ENCODE assay signal across 11 cellular contexts in the genomic region with DNA sequence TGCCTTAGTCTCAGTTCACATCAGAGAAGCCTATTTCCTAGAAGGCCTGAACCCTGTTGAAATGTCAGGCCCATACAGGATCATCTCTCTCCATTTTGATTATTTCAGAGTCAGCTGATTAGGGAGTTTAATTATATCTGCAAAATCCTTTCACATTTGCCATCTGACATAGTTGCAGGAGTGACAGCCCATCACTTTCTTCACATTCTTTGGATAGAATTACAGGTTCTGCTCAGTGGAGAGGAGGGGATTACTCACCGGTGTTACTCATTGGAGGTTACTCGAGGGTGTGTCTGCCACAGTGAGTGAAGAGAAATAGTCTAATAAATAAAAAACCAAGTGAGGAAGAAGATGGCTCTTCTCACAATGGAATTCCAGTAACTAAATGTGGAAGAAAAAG.
A peak's percentile ranks its signal among the peaks of the same experiment; 100 is the strongest.
DNase-seq lines count a peak whose midpoint lies in the region; ATAC-seq and TF ChIP-seq lines count a peak whose summit lies in the region.
"Had no signal": no experiment of that assay in that cellular context is flagged by ENCODE, and none has a peak within 500 bp of the region (broad histone marks: within the 10 kb centered on the region; RNA-seq: fewer than 3 reads in every experiment).

No MANE protein-coding gene starts in this region.

- POLR2A ChIA-PET in activated CD4-positive, alpha-beta T cell treated with anti-CD3 and anti-CD28 coated beads for 36 hours (lab: Charles Lee) = interaction anchor here (0.5 to 0.6 kb wide), 2 partner anchors 33 to 36 kb away, joined by 4 to 11 read pairs; no protein-coding TSS in a partner anchor
- POLR2A ChIA-PET in CD4-positive, alpha-beta memory T cell (lab: Charles Lee; ENCODE audit: partially characterized antibody) = no interaction called here

- 80 to 92% methylated on average over 2 of the region's 2 CpGs for WGBS in ectodermal cell, 2 experiments

- peak; percentile 68 for ATAC-seq in activated CD4-positive, alpha-beta T cell treated with anti-CD3 and anti-CD28 coated beads for 36 hours
- ATAC-seq in GM21786 (IDR thresholded peaks at IDR 0.05; ENCODE audit: unreplicated experiment) = no peak

- H3K27ac ChIP-seq in ectodermal cell (ENCODE audit: insufficient read depth, low read depth, low read length, poor library complexity, severe bottlenecking) = peak overlapping the region; percentile 36
- H3K27ac ChIP-seq in CD4-positive, alpha-beta memory T cell (ENCODE audit: low read depth, low read length) = no peak overlapping the region
- H3K27ac ChIP-seq: heart right ventricle had no signal

- H3K4me3 ChIP-seq in ectodermal cell (ENCODE audit: insufficient read depth, low read depth, low read length) = no peak overlapping the region
- H3K4me3 ChIP-seq in CD4-positive, alpha-beta memory T cell (ENCODE audit: low read length in 2 of 2) = no peak overlapping the region
- H3K4me3 ChIP-seq: HAP-1, heart right ventricle had no signal

- H3K27ac Mint-ChIP-seq in activated CD4-positive, alpha-beta T cell treated with anti-CD3 and anti-CD28 coated beads for 36 hours = peak overlapping the region; percentile 52
- peak overlapping the region; percentile 88 for H3K27ac Mint-ChIP-seq in osteocyte (ENCODE audit: unreplicated experiment)
- peak overlapping the region in 3 of 7 donors; percentile 3 to 14 (median 5) for H3K27ac Mint-ChIP-seq in CD4-positive, alpha-beta memory T cell

- H3K4me1 Mint-ChIP-seq in activated CD4-positive, alpha-beta T cell treated with anti-CD3 and anti-CD28 coated beads for 36 hours = peaks cover 58% of the 10 kb centered on the region
- peaks cover 43% of the 10 kb centered on the region for H3K4me1 Mint-ChIP-seq in osteocyte (ENCODE audit: unreplicated experiment)
- H3K4me1 Mint-ChIP-seq in CD4-positive, alpha-beta memory T cell = peaks cover 21 to 35% (median 29%) of the 10 kb centered on the region in 4 donors

- intact Hi-C loops in activated CD4-positive, alpha-beta T cell treated with anti-CD3 and anti-CD28 coated beads for 36 hours (cut with DNase I, micrococcal nuclease) = loop anchor here (2.0 to 10.0 kb wide), 7 partner anchors 30 to 788 kb away; no protein-coding TSS in a partner anchor
- intact Hi-C loops in CD4-positive, alpha-beta memory T cell (cut with micrococcal nuclease) = no loop called here

- H3K9me3 ChIP-seq in ectodermal cell (ENCODE audit: control insufficient read depth, low read length) = no peaks in the 10 kb centered on the region
- H3K9me3 ChIP-seq in CD4-positive, alpha-beta memory T cell (ENCODE audit: control insufficient read depth in 1 of 2, low read length in 2 of 2) = no peaks in the 10 kb centered on the region
- H3K9me3 ChIP-seq: HAP-1, heart right ventricle had no signal

- no peaks in the 10 kb centered on the region for H3K36me3 ChIP-seq in ectodermal cell (ENCODE audit: control insufficient read depth, insufficient read depth, low read length)
- H3K36me3 ChIP-seq in CD4-positive, alpha-beta memory T cell (ENCODE audit: insufficient read depth, low read length) = no peaks in the 10 kb centered on the region
- H3K36me3 ChIP-seq: HAP-1 had no signal

- no peaks in the 10 kb centered on the region for H3K27me3 ChIP-seq in ectodermal cell (ENCODE audit: control insufficient read depth, insufficient read depth, low read length, poor library complexity, severe bottlenecking)
- H3K27me3 ChIP-seq in CD4-positive, alpha-beta memory T cell (ENCODE audit: insufficient read depth, low read length) = no peaks in the 10 kb centered on the region
- H3K27me3 ChIP-seq: heart right ventricle had no signal

- peaks cover 9% of the 10 kb centered on the region for H3K36me3 Mint-ChIP-seq in activated CD4-positive, alpha-beta T cell treated with anti-CD3 and anti-CD28 coated beads for 36 hours (ENCODE audit: low read depth)
- peaks cover 12% of the 10 kb centered on the region for H3K36me3 Mint-ChIP-seq in osteocyte (ENCODE audit: unreplicated experiment)
- H3K36me3 Mint-ChIP-seq in CD4-positive, alpha-beta memory T cell = peaks cover 23 to 26% of the 10 kb centered on the region in 2 donors

- peaks cover 5% of the 10 kb centered on the region for H3K4me1 ChIP-seq in ectodermal cell (ENCODE audit: control insufficient read depth, insufficient read depth, low read length)
- H3K4me1 ChIP-seq in CD4-positive, alpha-beta memory T cell (ENCODE audit: insufficient read depth, low read length) = peaks cover 4% of the 10 kb centered on the region

- peak; percentile 53 for DNase-seq in activated CD4-positive, alpha-beta T cell treated with anti-CD3 and anti-CD28 coated beads for 36 hours
- DNase-seq in activated CD4-positive, alpha-beta T cell treated with anti-CD3 and anti-CD28 coated beads, Interleukin-2, amount 50 U/mL, for 4 hours = no peak
- DNase-seq in NCI-H226 = peak; percentile 87
- DNase-seq in osteocyte (ENCODE audit: extremely low spot score, unreplicated experiment) = no peak
- DNase-seq in CD4-positive, alpha-beta memory T cell = no peak
- DNase-seq in stimulated activated CD8-positive, alpha-beta memory T cell treated with anti-CD3 and anti-CD28 coated beads, Interleukin-4, amount 100 ng/mL, for 48 hours = no peak
- DNase-seq: heart right ventricle had no signal

- H3K27me3 Mint-ChIP-seq in activated CD4-positive, alpha-beta T cell treated with anti-CD3 and anti-CD28 coated beads for 36 hours = no peaks in the 10 kb centered on the region
- H3K27me3 Mint-ChIP-seq in osteocyte (ENCODE audit: unreplicated experiment) = no peaks in the 10 kb centered on the region
- no peaks in the 10 kb centered on the region for H3K27me3 Mint-ChIP-seq in CD4-positive, alpha-beta memory T cell
- H3K27me3 Mint-ChIP-seq: activated naive CD8-positive, alpha-beta T cell had no signal

- no peaks in the 10 kb centered on the region for H3K9me3 Mint-ChIP-seq in activated CD4-positive, alpha-beta T cell treated with anti-CD3 and anti-CD28 coated beads for 36 hours (ENCODE audit: low read depth)
- peaks cover 4% of the 10 kb centered on the region for H3K9me3 Mint-ChIP-seq in osteocyte (ENCODE audit: unreplicated experiment)
- H3K9me3 Mint-ChIP-seq in CD4-positive, alpha-beta memory T cell = no peaks in the 10 kb centered on the region

- CTCF ChIA-PET in activated CD4-positive, alpha-beta T cell treated with anti-CD3 and anti-CD28 coated beads for 36 hours (lab: Charles Lee) = interaction anchor here (0.6 kb wide), 1 partner anchor 43 kb away, joined by 3 read pairs; no protein-coding TSS in a partner anchor
- CTCF ChIA-PET in CD4-positive, alpha-beta memory T cell (lab: Charles Lee; ENCODE audit: partially characterized antibody) = no interaction called here

- no peak overlapping the region for H3K4me3 Mint-ChIP-seq in activated CD4-positive, alpha-beta T cell treated with anti-CD3 and anti-CD28 coated beads for 36 hours
- H3K4me3 Mint-ChIP-seq in osteocyte (ENCODE audit: unreplicated experiment) = no peak overlapping the region
- no peak overlapping the region for H3K4me3 Mint-ChIP-seq in CD4-positive, alpha-beta memory T cell
- H3K4me3 Mint-ChIP-seq: activated naive CD8-positive, alpha-beta T cell had no signal

- no peak for TF ChIP-seq CTCF in osteocyte (IDR thresholded peaks at IDR 0.05)

Comparison
In these comparisons a context has a peak if more than half of its experiments do, and no peak if none do; other contexts are left out.
1. DNase-seq: peak in activated CD4-positive, alpha-beta T cell treated with anti-CD3 and anti-CD28 coated beads for 36 hours (single experiment) and NCI-H226 (single experiment); none in activated CD4-positive, alpha-beta T cell treated with anti-CD3 and anti-CD28 coated beads, Interleukin-2, amount 50 U/mL, for 4 hours (0 of 2), osteocyte (single experiment), CD4-positive, alpha-beta memory T cell (0 of 5) and stimulated activated CD8-positive, alpha-beta memory T cell treated with anti-CD3 and anti-CD28 coated beads, Interleukin-4, amount 100 ng/mL, for 48 hours (single experiment).